Comparison of ENCODE assay signal across 12 cellular contexts in genomic region chr5:116671211-116671736, GRCh38.
DNase-seq lines count a peak whose midpoint lies in the region; ATAC-seq and TF ChIP-seq lines count a peak whose summit lies in the region.
"Had no signal": no experiment of that assay in that cellular context is flagged by ENCODE, and none has a peak within 500 bp of the region (broad histone marks: within the 10 kb centered on the region; RNA-seq: fewer than 3 reads in every experiment).

No MANE protein-coding gene starts in this region.

- H3K27me3 Mint-ChIP-seq in endodermal cell (ENCODE audit: insufficient read depth), result no peaks in the 10 kb centered on the region

- H3K9me3 Mint-ChIP-seq in endodermal cell, result no peaks in the 10 kb centered on the region
- H3K9me3 Mint-ChIP-seq: CD8-positive, alpha-beta T cell; H9; natural killer cell had no signal

- H3K27me3 ChIP-seq in endodermal cell (ENCODE audit: control insufficient read depth, insufficient read depth, low read length, poor library complexity, severe bottlenecking) (no peaks in the 10 kb centered on the region), lower lobe of right lung (ENCODE audit: low read depth) (no peaks in the 10 kb centered on the region)

- no peak overlapping the region for H3K9ac ChIP-seq in endodermal cell (ENCODE audit: extremely low read depth, low read length, poor library complexity, severe bottlenecking)

- no peaks in the 10 kb centered on the region for H3K36me3 Mint-ChIP-seq in endodermal cell (ENCODE audit: low read depth)
- H3K36me3 Mint-ChIP-seq: CD8-positive, alpha-beta T cell; natural killer cell had no signal

- WGBS in endodermal cell (ENCODE audit: insufficient coverage in 1 of 2, insufficient read length in 1 of 2), 2 experiments, result 83% methylated on average over 1 of the region's 1 CpG; no CpG with 5 or more reads in 1 of the 2 experiments

- CTCF ChIA-PET in HEK293T (lab: Yijun Ruan, JAX), result interaction anchor here (0.8 kb wide), 1 partner anchor 45 kb away, joined by 3 read pairs; no protein-coding TSS in a partner anchor

- TF ChIP-seq CTCF in endodermal cell (conservative IDR thresholded peaks at IDR 0.05) (no peak), lower lobe of right lung (IDR thresholded peaks at IDR 0.05) (no peak)

- H3K27ac Mint-ChIP-seq in endodermal cell, result peak overlapping the region; percentile 83
- H3K27ac Mint-ChIP-seq: CD8-positive, alpha-beta T cell; H9; natural killer cell had no signal

- H3K36me3 ChIP-seq in endodermal cell (ENCODE audit: control insufficient read depth, insufficient read depth, low read length), result no peaks in the 10 kb centered on the region
- H3K36me3 ChIP-seq in lower lobe of right lung, result no peaks in the 10 kb centered on the region

- peak; percentile 72 for DNase-seq in endodermal cell
- DNase-seq in islet precursor cell, result no peak
- DNase-seq in NCI-H226, result no peak
- no peak for DNase-seq in lower lobe of right lung
- no peak for DNase-seq in HEK293T (ENCODE audit: extremely low spot score)
- DNase-seq: CD8-positive, alpha-beta T cell; H9; natural killer cell had no signal

- H3K4me1 ChIP-seq in endodermal cell (ENCODE audit: control insufficient read depth, insufficient read depth, low read length) (peaks cover 6% of the 10 kb centered on the region), lower lobe of right lung (peaks cover 8% of the 10 kb centered on the region)

- POLR2A ChIA-PET in HEK293T (lab: Yijun Ruan, JAX), result no interaction called here

- H3K4me1 Mint-ChIP-seq in endodermal cell, result peaks cover 41% of the 10 kb centered on the region
- H3K4me1 Mint-ChIP-seq: natural killer cell had no signal

- intact Hi-C loops in lower lobe of right lung (cut with DNase I), result no loop called here

- ATAC-seq in GM18508 (IDR thresholded peaks at IDR 0.05; ENCODE audit: insufficient read depth, unreplicated experiment), result peak; percentile 92
- peak; percentile 98 for ATAC-seq in GM21390 (IDR thresholded peaks at IDR 0.05; ENCODE audit: unreplicated experiment)
- peak; percentile 97 for ATAC-seq in HG03097 (IDR thresholded peaks at IDR 0.05; ENCODE audit: low FRiP score, unreplicated experiment)
- no peak for ATAC-seq in lower lobe of right lung
- ATAC-seq: CD8-positive, alpha-beta T cell; natural killer cell had no signal

- H3K4me3 ChIP-seq in endodermal cell (ENCODE audit: low read length) (peak overlapping the region; percentile 43), lower lobe of right lung (no peak overlapping the region)
- H3K4me3 ChIP-seq: SK-N-MC had no signal

- H3K9me3 ChIP-seq in endodermal cell (ENCODE audit: control insufficient read depth, low read length) (no peaks in the 10 kb centered on the region), lower lobe of right lung (no peaks in the 10 kb centered on the region)

- no peak overlapping the region for H3K4me3 Mint-ChIP-seq in endodermal cell
- H3K4me3 Mint-ChIP-seq: CD8-positive, alpha-beta T cell; H9; natural killer cell had no signal

- H3K27ac ChIP-seq in endodermal cell (ENCODE audit: low read depth, low read length) (no peak overlapping the region), lower lobe of right lung (no peak overlapping the region)

TF ChIP-seq in HEK293T, 16 proteins besides CTCF, POLR2A, EP300 and RAD21:
- TF ChIP-seq LEF1 (IDR thresholded peaks at IDR 0.05; ENCODE audit: borderline replicate concordance) (no peak), FOXK2 (IDR thresholded peaks at IDR 0.05) (no peak), PKNOX1 (IDR thresholded peaks at IDR 0.05) (no peak), SUZ12 (IDR thresholded peaks at IDR 0.05) (no peak), L3MBTL2 (conservative IDR thresholded peaks at IDR 0.05) (no peak), TARDBP (IDR thresholded peaks at IDR 0.05) (no peak), FOXM1 (IDR thresholded peaks at IDR 0.05; ENCODE audit: borderline replicate concordance) (no peak), NFRKB (IDR thresholded peaks at IDR 0.05) (no peak), HDGF (IDR thresholded peaks at IDR 0.05; ENCODE audit: borderline replicate concordance) (no peak), ARNT (IDR thresholded peaks at IDR 0.05) (no peak), SP1 (IDR thresholded peaks at IDR 0.05) (no peak), ZNF384 (IDR thresholded peaks at IDR 0.05) (no peak), FOXA1 (IDR thresholded peaks at IDR 0.05) (no peak), BHLHE40 (IDR thresholded peaks at IDR 0.05; ENCODE audit: borderline replicate concordance) (no peak), ELF4 (IDR thresholded peaks at IDR 0.05) (no peak)

Comparison
In these comparisons a context has a peak if more than half of its experiments do, and no peak if none do; other contexts are left out.
1. ATAC-seq: peak in GM18508 (single experiment), GM21390 (single experiment) and HG03097 (single experiment); none in lower lobe of right lung (0 of 2).